26 cellular contexts compared by ENCODE assay signal in the genomic region with DNA sequence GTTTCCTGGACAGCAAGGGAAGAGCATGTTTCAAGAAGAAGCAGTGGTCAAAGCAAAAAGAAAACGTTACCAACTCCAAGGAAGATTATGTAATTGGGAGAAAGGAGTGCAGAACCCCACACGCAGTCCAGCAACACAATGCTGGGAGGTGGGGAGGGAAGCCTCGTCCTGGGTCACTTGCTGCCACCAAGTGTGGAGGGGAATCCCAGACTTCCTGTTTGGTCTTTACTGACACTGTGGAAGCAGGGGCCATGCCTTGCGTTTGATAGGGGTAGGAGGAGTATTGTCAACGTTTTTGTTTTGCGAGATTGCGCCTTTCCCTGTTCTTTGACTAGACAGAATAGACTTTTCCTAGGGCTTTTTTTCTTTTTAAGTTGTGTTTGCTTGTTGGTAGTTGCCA.
DNase-seq lines count a peak whose midpoint lies in the region; ATAC-seq and TF ChIP-seq lines count a peak whose summit lies in the region.
"Had no signal": no experiment of that assay in that cellular context is flagged by ENCODE, and none has a peak within 500 bp of the region (broad histone marks: within the 10 kb centered on the region; RNA-seq: fewer than 3 reads in every experiment).

No MANE protein-coding gene starts in this region.

- no peaks in the 10 kb centered on the region for H3K27me3 ChIP-seq in Caco-2 (replicated peaks; ENCODE audit: control insufficient read depth, insufficient read depth, low read length)
- H3K27me3 ChIP-seq: ascending aorta had no signal

- ATAC-seq in GM18868 (IDR thresholded peaks at IDR 0.05; ENCODE audit: unreplicated experiment) (peak; percentile 54), naive B cell (ENCODE audit: low read depth in 2 of 2) (no peak), sciatic nerve (no peak), GM18520 (IDR thresholded peaks at IDR 0.05; ENCODE audit: unreplicated experiment) (no peak), GM21786 (IDR thresholded peaks at IDR 0.05; ENCODE audit: unreplicated experiment) (no peak)
- ATAC-seq: activated CD4-positive, CD25-positive, alpha-beta regulatory T cell treated with anti-CD3 and anti-CD28 coated beads, Interleukin-2, amount 50 U/mL, for 24 hours; activated T-cell treated with anti-CD3 and anti-CD28 coated beads, Interleukin-2, amount 50 U/mL, for 72 hours; lower lobe of right lung; Panc1; psoas muscle had no signal

- H3K4me3 Mint-ChIP-seq in Caco-2 (ENCODE audit: unreplicated experiment): no peak overlapping the region
- no peak overlapping the region for H3K4me3 Mint-ChIP-seq in naive B cell
- H3K4me3 Mint-ChIP-seq: activated T-cell treated with anti-CD3 and anti-CD28 coated beads, Interleukin-2, amount 50 U/mL, for 72 hours had no signal

- no peak overlapping the region for H3K4me3 ChIP-seq in Caco-2 (ENCODE audit: low read depth, low read length)
- H3K4me3 ChIP-seq: ascending aorta, lower lobe of right lung, psoas muscle had no signal

- H3K36me3 Mint-ChIP-seq in Caco-2 (ENCODE audit: insufficient read depth, unreplicated experiment) (peaks cover 18% of the 10 kb centered on the region), naive B cell (peaks cover 64 to 86% of the 10 kb centered on the region in 2 donors)

- H3K27ac Mint-ChIP-seq in Caco-2 (ENCODE audit: unreplicated experiment) (peak overlapping the region; percentile 74), naive B cell (peak overlapping the region in 5 of 6 donors; percentile 11 to 90 (median 78))
- H3K27ac Mint-ChIP-seq: activated T-cell treated with anti-CD3 and anti-CD28 coated beads, Interleukin-2, amount 50 U/mL, for 72 hours had no signal

- H3K9me3 ChIP-seq in Caco-2: no peaks in the 10 kb centered on the region
- H3K9me3 ChIP-seq: ascending aorta, lower lobe of right lung, psoas muscle had no signal

- POLR2A ChIA-PET in Caco-2 (lab: Charles Lee): no interaction called here

- no TSS peak for BruUV-seq in Caco-2 (replicated peaks; lab: Mats Ljungman, UMichigan)

- CTCF ChIA-PET in Caco-2 (lab: Charles Lee): no interaction called here

- intact Hi-C loops in Caco-2 (cut with micrococcal nuclease; ENCODE audit: unreplicated experiment) (no loop called here), sciatic nerve (cut with DNase I) (no loop called here)

- H3K27me3 Mint-ChIP-seq in Caco-2 (ENCODE audit: insufficient read depth, unreplicated experiment) (no peaks in the 10 kb centered on the region), naive B cell (no peaks in the 10 kb centered on the region)

- H3K4me1 ChIP-seq in Caco-2: no peaks in the 10 kb centered on the region
- H3K4me1 ChIP-seq: ascending aorta, lower lobe of right lung, psoas muscle had no signal

- DNase-seq in Caco-2 (no peak), UCSD-AML1 (lab: John Stamatoyannopoulos, UW; ENCODE audit: unreplicated experiment) (peak; percentile 16), naive B cell (no peak), sciatic nerve (ENCODE audit: low spot score) (no peak)
- DNase-seq: activated naive CD4-positive, alpha-beta T cell treated with anti-CD3 and anti-CD28 coated beads, Interleukin-2, amount 50 U/mL, for 16 hours; activated T-cell treated with anti-CD3 and anti-CD28 coated beads, Interleukin-2, amount 50 U/mL, for 72 hours; cortex of kidney; GOT3; islet precursor cell; Karpas-422; lower lobe of right lung; MV-4-11; NCI-H187; NCI-H524 treated with DMSO at 0.1 percent for 48 hours; NK-92 treated with Interleukin-12 subunit alpha and Interleukin-12 subunit beta, amount 100 ng/mL, for 24 hours; psoas muscle; SHP77 treated with DMSO at 0.1 percent for 48 hours; stimulated activated CD8-positive, alpha-beta memory T cell treated with anti-CD3 and anti-CD28 coated beads, Interleukin-4, amount 100 ng/mL, for 48 hours; substantia nigra; SW 1271 had no signal

- H3K36me3 ChIP-seq in Caco-2 (ENCODE audit: control insufficient read depth, insufficient read depth, low read length): no peaks in the 10 kb centered on the region

- TF ChIP-seq CTCF in Caco-2 (IDR thresholded peaks at IDR 0.05; ENCODE audit: insufficient read depth in 1 of 2, low read depth in 1 of 2, low read length in 1 of 2, severe bottlenecking in 1 of 2, unreplicated experiment in 1 of 2): no peak

- H3K4me1 Mint-ChIP-seq in Caco-2 (ENCODE audit: low read depth, unreplicated experiment): peaks cover 13% of the 10 kb centered on the region
- H3K4me1 Mint-ChIP-seq in naive B cell: peaks cover 10 to 16% (median 12%) of the 10 kb centered on the region in 3 donors

- H3K9me3 Mint-ChIP-seq in Caco-2 (ENCODE audit: unreplicated experiment) (no peaks in the 10 kb centered on the region), naive B cell (peaks cover 0 to 12% (median 3%) of the 10 kb centered on the region in 7 donors)
